Comparison of ENCODE assay signal across 8 cellular contexts in the genomic region with DNA sequence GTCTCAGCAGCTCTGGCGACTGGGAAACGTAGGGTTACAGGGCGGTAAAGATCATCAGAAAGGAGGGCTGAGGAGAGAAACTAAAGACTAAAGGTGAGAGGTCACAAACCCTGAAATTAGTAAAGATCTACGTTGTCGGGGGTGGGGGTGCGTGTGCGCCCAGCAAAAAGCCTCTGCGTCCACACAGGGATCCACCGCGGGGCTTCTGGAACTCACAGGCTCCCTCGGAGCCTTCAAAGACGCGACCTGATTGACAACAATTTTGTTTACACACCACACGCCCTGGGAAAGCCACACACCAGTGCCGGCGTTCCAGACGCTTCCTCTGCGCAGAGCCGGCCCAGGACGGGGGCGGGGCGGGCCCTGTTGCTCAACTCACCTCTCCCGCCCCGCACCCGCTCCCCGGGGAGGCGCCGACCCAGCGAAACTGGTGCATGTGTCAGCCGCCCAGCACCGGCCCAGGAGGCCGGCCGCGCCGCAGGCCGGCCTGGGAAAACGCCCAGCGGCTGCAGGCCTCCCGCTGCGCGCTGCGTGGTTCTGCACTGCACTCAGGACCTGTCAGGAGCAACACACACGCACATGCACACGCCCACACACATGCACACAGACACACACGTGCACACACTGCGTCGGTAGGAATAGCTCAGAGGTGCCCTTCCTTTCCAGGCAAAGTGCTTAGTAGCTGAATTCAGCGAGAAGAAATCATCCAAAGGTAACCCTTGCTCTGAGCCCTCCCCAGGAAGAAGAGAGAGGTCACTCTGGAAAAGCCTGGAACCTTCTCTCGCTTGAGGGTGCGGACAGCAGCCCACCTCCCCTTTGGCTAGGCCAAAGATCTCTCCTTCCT. TPM values are rescaled to one million over a fixed set of nuclear protein-coding genes. Genes with fewer than 3 reads are reported as not detected.
DNase-seq lines count a peak whose midpoint lies in the region; ATAC-seq and TF ChIP-seq lines count a peak whose summit lies in the region.

No MANE protein-coding gene starts in this region.

- H3K4me1 Mint-ChIP-seq in activated T-helper 17 cell treated with anti-CD3 and anti-CD28 coated beads, Interleukin-2, amount 50 U/mL, for 72 hours: peaks cover 8% of the 10 kb centered on the region
- H3K4me1 Mint-ChIP-seq in neural progenitor cell: peaks cover 17% of the 10 kb centered on the region
- peaks cover 22% of the 10 kb centered on the region for H3K4me1 Mint-ChIP-seq in stimulated activated naive CD8-positive, alpha-beta T cell treated with anti-CD3 and anti-CD28 coated beads, Interleukin-15, amount 100 ng/mL, for 72 hours

- DNase-seq in NOMO-1 treated with dmso at 0.1 percent for 144 hours (lab: John Stamatoyannopoulos, UW; ENCODE audit: unreplicated experiment): peak; percentile 78
- peak; percentile 78 for DNase-seq in fibroblast of peridontal ligament (ENCODE audit: extremely low read depth)
- peak; percentile 43 for DNase-seq in neural progenitor cell (ENCODE audit: low spot score)
- peak; percentile 50 to 52 for DNase-seq in stimulated activated naive CD8-positive, alpha-beta T cell treated with anti-CD3 and anti-CD28 coated beads, Interleukin-15, amount 100 ng/mL, for 72 hours
- no peak for DNase-seq in SHP77 treated with DMSO at 0.1 percent for 48 hours (lab: John Stamatoyannopoulos, UW)

- no peaks in the 10 kb centered on the region for H3K36me3 Mint-ChIP-seq in activated T-helper 17 cell treated with anti-CD3 and anti-CD28 coated beads, Interleukin-2, amount 50 U/mL, for 72 hours (ENCODE audit: low read depth)
- peaks cover 5% of the 10 kb centered on the region for H3K36me3 Mint-ChIP-seq in neural progenitor cell

- no peaks in the 10 kb centered on the region for H3K27me3 Mint-ChIP-seq in activated T-helper 17 cell treated with anti-CD3 and anti-CD28 coated beads, Interleukin-2, amount 50 U/mL, for 72 hours
- peaks cover 8% of the 10 kb centered on the region for H3K27me3 Mint-ChIP-seq in neural progenitor cell (ENCODE audit: insufficient read depth, low read depth)
- no peaks in the 10 kb centered on the region for H3K27me3 Mint-ChIP-seq in stimulated activated naive CD8-positive, alpha-beta T cell treated with anti-CD3 and anti-CD28 coated beads, Interleukin-15, amount 100 ng/mL, for 72 hours

- ATAC-seq in GM18517 (IDR thresholded peaks at IDR 0.05; ENCODE audit: unreplicated experiment) (peak; percentile 65), HG02938 (IDR thresholded peaks at IDR 0.05; ENCODE audit: unreplicated experiment) (peak; percentile 58)
- peak; percentile 98 for ATAC-seq in activated T-helper 17 cell treated with anti-CD3 and anti-CD28 coated beads, Interleukin-2, amount 50 U/mL, for 72 hours (replicated peaks)
- peak; percentile 92 for ATAC-seq in stimulated activated naive CD8-positive, alpha-beta T cell treated with anti-CD3 and anti-CD28 coated beads, Interleukin-15, amount 100 ng/mL, for 72 hours

- H3K9ac ChIP-seq in neural progenitor cell: no peak overlapping the region

- no peak overlapping the region for H3K4me2 ChIP-seq in neural progenitor cell

- no peak overlapping the region for H3K27ac ChIP-seq in neural progenitor cell

- H3K9me3 ChIP-seq in neural progenitor cell (ENCODE audit: low read depth): no peaks in the 10 kb centered on the region

- no peak overlapping the region for H3K4me3 ChIP-seq in neural progenitor cell

- TF ChIP-seq CTCF in neural progenitor cell (IDR thresholded peaks at IDR 0.05): no peak

- H3K27ac Mint-ChIP-seq in activated T-helper 17 cell treated with anti-CD3 and anti-CD28 coated beads, Interleukin-2, amount 50 U/mL, for 72 hours: peak overlapping the region; percentile 83
- no peak overlapping the region for H3K27ac Mint-ChIP-seq in neural progenitor cell
- H3K27ac Mint-ChIP-seq in stimulated activated naive CD8-positive, alpha-beta T cell treated with anti-CD3 and anti-CD28 coated beads, Interleukin-15, amount 100 ng/mL, for 72 hours: peak overlapping the region; percentile 63 to 88

- H3K9me3 Mint-ChIP-seq in activated T-helper 17 cell treated with anti-CD3 and anti-CD28 coated beads, Interleukin-2, amount 50 U/mL, for 72 hours: no peaks in the 10 kb centered on the region
- peaks cover 7% of the 10 kb centered on the region for H3K9me3 Mint-ChIP-seq in neural progenitor cell
- peaks cover 0 to 7% of the 10 kb centered on the region in 2 donors for H3K9me3 Mint-ChIP-seq in stimulated activated naive CD8-positive, alpha-beta T cell treated with anti-CD3 and anti-CD28 coated beads, Interleukin-15, amount 100 ng/mL, for 72 hours

- H3K27me3 ChIP-seq in neural progenitor cell: no peaks in the 10 kb centered on the region

- H3F3A ChIP-seq in neural progenitor cell (ENCODE audit: low read depth): peaks cover 31% of the 10 kb centered on the region

- H3K4me1 ChIP-seq in neural progenitor cell: peaks cover 11% of the 10 kb centered on the region

- no peaks in the 10 kb centered on the region for H3K36me3 ChIP-seq in neural progenitor cell

- H4K20me1 ChIP-seq in neural progenitor cell (ENCODE audit: low read depth): no peaks in the 10 kb centered on the region

- H3K79me2 ChIP-seq in neural progenitor cell (ENCODE audit: low read depth): no peaks in the 10 kb centered on the region

- peak overlapping the region; percentile 81 for H3K4me3 Mint-ChIP-seq in activated T-helper 17 cell treated with anti-CD3 and anti-CD28 coated beads, Interleukin-2, amount 50 U/mL, for 72 hours
- H3K4me3 Mint-ChIP-seq in neural progenitor cell: no peak overlapping the region
- H3K4me3 Mint-ChIP-seq in stimulated activated naive CD8-positive, alpha-beta T cell treated with anti-CD3 and anti-CD28 coated beads, Interleukin-15, amount 100 ng/mL, for 72 hours: peak overlapping the region; percentile 80 to 87

- peak overlapping the region; percentile 91 for H2AFZ ChIP-seq in neural progenitor cell (replicated peaks)

RNA-seq across cellular contexts. Expression of a gene that starts 57.2 kb away (rescaled TPM):
- 10 to 100 TPM; 66.7 to 67.3 TPM for total RNA-seq in activated T-helper 17 cell treated with anti-CD3 and anti-CD28 coated beads, Interleukin-2, amount 50 U/mL, for 72 hours
- 52.8 and 62.1 TPM in 2 replicates for total RNA-seq in neural progenitor cell (ENCODE audit: low replicate concordance)
